Comparison of ENCODE assay signal across 20 cellular contexts in the genomic region with DNA sequence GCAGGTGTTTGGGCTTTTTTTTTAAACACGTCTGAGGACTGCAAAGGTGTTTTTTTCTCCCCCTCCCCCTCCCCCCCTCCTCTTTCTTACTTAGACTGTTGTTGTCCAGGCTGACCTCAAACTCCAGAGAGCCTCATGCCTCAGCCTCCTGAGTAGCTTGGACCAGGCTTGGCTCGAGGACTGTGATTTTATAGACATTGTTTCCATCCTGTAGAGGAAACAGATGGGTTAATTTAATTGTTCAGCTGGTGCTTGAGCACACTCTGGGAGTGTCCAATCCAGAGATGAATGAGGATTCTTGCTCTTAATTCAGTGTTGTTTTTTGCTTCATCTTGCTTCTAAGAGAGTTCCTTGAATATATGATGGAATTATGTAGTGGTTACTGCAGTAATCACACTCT. TPM values are rescaled to one million over a fixed set of nuclear protein-coding genes. Genes with fewer than 3 reads are reported as not detected.
DNase-seq lines count a peak whose midpoint lies in the region; ATAC-seq and TF ChIP-seq lines count a peak whose summit lies in the region.
"Had no signal": no experiment of that assay in that cellular context is flagged by ENCODE, and none has a peak within 500 bp of the region (broad histone marks: within the 10 kb centered on the region; RNA-seq: fewer than 3 reads in every experiment).

No MANE protein-coding gene starts in this region.

- H3K36me3 Mint-ChIP-seq in CD4-positive, CD25-positive, alpha-beta regulatory T cell, result peaks cover 38% of the 10 kb centered on the region
- peaks cover 6% of the 10 kb centered on the region for H3K36me3 Mint-ChIP-seq in memory B cell
- H3K36me3 Mint-ChIP-seq: WTC11 had no signal

- H3K4me1 ChIP-seq in CD4-positive, CD25-positive, alpha-beta regulatory T cell (ENCODE audit: control insufficient read depth, insufficient read depth, low read length, poor library complexity, severe bottlenecking), result peaks cover 79% of the 10 kb centered on the region
- H3K4me1 ChIP-seq in OCI-LY7 (ENCODE audit: insufficient read depth, low read length, poor library complexity, severe bottlenecking), result peaks cover 37% of the 10 kb centered on the region

- peak overlapping the region; percentile 39 to 54 (median 46) for H3K4me3 Mint-ChIP-seq in CD4-positive, CD25-positive, alpha-beta regulatory T cell
- no peak overlapping the region for H3K4me3 Mint-ChIP-seq in memory B cell
- H3K4me3 Mint-ChIP-seq: activated naive CD4-positive, alpha-beta T cell treated with anti-CD3 and anti-CD28 coated beads, Interleukin-2, amount 10 ng/mL, durations not matched to agents 7 days and 5 days; CD14-positive monocyte; H9; neural crest cell; stimulated activated naive B cell treated with anti-CD40 and anti-IgM and Interleukin-4, amounts not matched to agents 10 μg/mL and 1 μg/mL and 100 μg/mL, for 72 hours; WTC11 had no signal

- H3K9me3 Mint-ChIP-seq in CD4-positive, CD25-positive, alpha-beta regulatory T cell, result no peaks in the 10 kb centered on the region
- H3K9me3 Mint-ChIP-seq in memory B cell, result no peaks in the 10 kb centered on the region
- H3K9me3 Mint-ChIP-seq: activated naive CD4-positive, alpha-beta T cell treated with anti-CD3 and anti-CD28 coated beads, Interleukin-2, amount 10 ng/mL, durations not matched to agents 7 days and 5 days; H9; neural crest cell; stimulated activated naive B cell treated with anti-CD40 and anti-IgM and Interleukin-4, amounts not matched to agents 10 μg/mL and 1 μg/mL and 100 μg/mL, for 72 hours; WTC11 had no signal

- peaks cover 21% of the 10 kb centered on the region for H3K36me3 ChIP-seq in CD4-positive, CD25-positive, alpha-beta regulatory T cell (ENCODE audit: control insufficient read depth, insufficient read depth, low read length)
- H3K36me3 ChIP-seq in OCI-LY7 (ENCODE audit: insufficient read depth, low read length), result peaks cover 16% of the 10 kb centered on the region
- H3K36me3 ChIP-seq: brain microvascular endothelial cell, upper lobe of left lung had no signal

- 0 out of 2 replicates have a peak overlapping the region, but pooled peaks have one; percentile 23 for H3K4me2 ChIP-seq in OCI-LY7 (ENCODE audit: low read length)

- no peaks in the 10 kb centered on the region for H3K9me2 ChIP-seq in OCI-LY7 (ENCODE audit: insufficient read depth, low read length)

- BruUV-seq in OCI-LY7 (replicated peaks; lab: Mats Ljungman, UMichigan), result no TSS peak

- peak overlapping the region; percentile 88 to 91 (median 90) for H3K27ac Mint-ChIP-seq in CD4-positive, CD25-positive, alpha-beta regulatory T cell
- peak overlapping the region; percentile 78 for H3K27ac Mint-ChIP-seq in memory B cell
- H3K27ac Mint-ChIP-seq: activated naive CD4-positive, alpha-beta T cell treated with anti-CD3 and anti-CD28 coated beads, Interleukin-2, amount 10 ng/mL, durations not matched to agents 7 days and 5 days had no signal

- TF ChIP-seq CTCF in OCI-LY7 (conservative IDR thresholded peaks at IDR 0.05; ENCODE audit: low read length), result no peak

- CTCF ChIA-PET in OCI-LY7 (lab: Charles Lee; ENCODE audit: unreplicated experiment), result no interaction called here

- peaks cover 51 to 93% (median 64%) of the 10 kb centered on the region in 4 donors for H3K4me1 Mint-ChIP-seq in CD4-positive, CD25-positive, alpha-beta regulatory T cell
- H3K4me1 Mint-ChIP-seq in memory B cell, result peaks cover 47% of the 10 kb centered on the region

- peaks cover 78% of the 10 kb centered on the region for H3K79me2 ChIP-seq in OCI-LY7 (ENCODE audit: insufficient read depth, low read depth, low read length)

- H2AFZ ChIP-seq in OCI-LY7 (ENCODE audit: low read length), result no peak overlapping the region

- ATAC-seq in CD4-positive, CD25-positive, alpha-beta regulatory T cell (ENCODE audit: low read depth in 2 of 2), result no peak
- no peak for ATAC-seq in memory B cell (ENCODE audit: low read depth)
- ATAC-seq: stimulated activated naive B cell treated with anti-CD40 and anti-IgM and Interleukin-4, amounts not matched to agents 10 μg/mL and 1 μg/mL and 100 μg/mL, for 72 hours; WTC11 had no signal

- no peaks in the 10 kb centered on the region for H3K27me3 ChIP-seq in CD4-positive, CD25-positive, alpha-beta regulatory T cell (ENCODE audit: control insufficient read depth, insufficient read depth, low read length)
- H3K27me3 ChIP-seq: brain microvascular endothelial cell, upper lobe of left lung had no signal

- H3K27ac ChIP-seq in CD4-positive, CD25-positive, alpha-beta regulatory T cell (ENCODE audit: insufficient read depth, low read length, poor library complexity, severe bottlenecking), result peak overlapping the region; percentile 48
- H3K27ac ChIP-seq in OCI-LY7 (ENCODE audit: low read depth, low read length, poor library complexity, severe bottlenecking), result no peak overlapping the region
- H3K27ac ChIP-seq: brain microvascular endothelial cell, upper lobe of left lung had no signal

- intact Hi-C loops in OCI-LY7 (cut with micrococcal nuclease; ENCODE audit: unreplicated experiment), result no loop called here

- no peaks in the 10 kb centered on the region for H3K27me3 Mint-ChIP-seq in CD4-positive, CD25-positive, alpha-beta regulatory T cell
- no peaks in the 10 kb centered on the region for H3K27me3 Mint-ChIP-seq in memory B cell
- H3K27me3 Mint-ChIP-seq: activated naive CD4-positive, alpha-beta T cell treated with anti-CD3 and anti-CD28 coated beads, Interleukin-2, amount 10 ng/mL, durations not matched to agents 7 days and 5 days; stimulated activated naive B cell treated with anti-CD40 and anti-IgM and Interleukin-4, amounts not matched to agents 10 μg/mL and 1 μg/mL and 100 μg/mL, for 72 hours had no signal

- peak overlapping the region; percentile 27 for H3K4me3 ChIP-seq in CD4-positive, CD25-positive, alpha-beta regulatory T cell (ENCODE audit: low read depth, low read length)
- no peak overlapping the region for H3K4me3 ChIP-seq in OCI-LY7 (ENCODE audit: low read depth, low read length, poor library complexity, severe bottlenecking)
- H3K4me3 ChIP-seq: upper lobe of left lung had no signal

- DNase-seq in NCI-H748 (lab: John Stamatoyannopoulos, UW; ENCODE audit: unreplicated experiment), result peak; percentile 33
- no peak for DNase-seq in NCI-H748 treated with DMSO at 0.1 percent for 48 hours (lab: John Stamatoyannopoulos, UW)
- no peak for DNase-seq in CD4-positive, CD25-positive, alpha-beta regulatory T cell
- peak; percentile 18 for DNase-seq in OCI-LY7 (ENCODE audit: low spot score)
- no peak for DNase-seq in memory B cell (ENCODE audit: low spot score in 2 of 2)
- no peak for DNase-seq in hepatic stellate cell (ENCODE audit: low spot score)
- DNase-seq in anterior cingulate cortex (lab: John Stamatoyannopoulos, UW), result no peak
- no peak for DNase-seq in NCI-H2107 treated with DMSO at 0.1 percent for 48 hours (lab: John Stamatoyannopoulos, UW; ENCODE audit: unreplicated experiment)
- DNase-seq: activated naive CD4-positive, alpha-beta T cell treated with anti-CD3 and anti-CD28 coated beads, Interleukin-2, amount 10 ng/mL, durations not matched to agents 7 days and 5 days; brain microvascular endothelial cell; H9; mammary epithelial cell; MV-4-11; NCI-H2029; stimulated activated naive B cell treated with anti-CD40 and anti-IgM and Interleukin-4, amounts not matched to agents 10 μg/mL and 1 μg/mL and 100 μg/mL, for 72 hours; T-helper 1 cell; upper lobe of left lung had no signal

- H3K9me3 ChIP-seq in CD4-positive, CD25-positive, alpha-beta regulatory T cell (ENCODE audit: control insufficient read depth in 2 of 2, low read length in 2 of 2), result no peaks in the 10 kb centered on the region
- no peaks in the 10 kb centered on the region for H3K9me3 ChIP-seq in OCI-LY7 (ENCODE audit: low read length)
- H3K9me3 ChIP-seq: upper lobe of left lung had no signal

- POLR2A ChIA-PET in OCI-LY7 (lab: Charles Lee), result interaction anchor here (1.4 to 1.9 kb wide), 2 partner anchors 8 to 22 kb away, joined by 3 to 6 read pairs; no protein-coding TSS in a partner anchor

- peaks cover 17% of the 10 kb centered on the region for H4K20me1 ChIP-seq in OCI-LY7 (ENCODE audit: insufficient read depth, low read length)

RNA-seq across cellular contexts. Expression of a gene that starts 42.1 kb away (rescaled TPM):
- 158 TPM for total RNA-seq in CD4-positive, CD25-positive, alpha-beta regulatory T cell
- polyA plus RNA-seq in CD4-positive, CD25-positive, alpha-beta regulatory T cell, result 10 to 100 TPM in 2 of 4 donors, 1 to 10 TPM in 2; 5.5 to 12.8 (median 8.0) TPM
- total RNA-seq in OCI-LY7 (2014; rRNA removed; shearing (Covaris generic)), result 13.8 and 16.3 TPM in 2 replicates
- total RNA-seq in OCI-LY7 (2022), result 49.9 and 50.8 TPM in 2 replicates

Comparison
In these comparisons a context has a peak if more than half of its experiments do, and no peak if none do; other contexts are left out.
1. DNase-seq: peak in NCI-H748 (single experiment) and OCI-LY7 (single experiment); none in NCI-H748 treated with DMSO at 0.1 percent for 48 hours (single experiment), CD4-positive, CD25-positive, alpha-beta regulatory T cell (0 of 3), memory B cell (0 of 2), hepatic stellate cell (single experiment), anterior cingulate cortex (0 of 58) and NCI-H2107 treated with DMSO at 0.1 percent for 48 hours (single experiment).